Comparison of ENCODE assay signal across 12 cellular contexts in genomic region chr16:84604477-84605013, GRCh38. TPM values are rescaled to one million over a fixed set of nuclear protein-coding genes. Genes with fewer than 3 reads are reported as not detected.
DNase-seq lines count a peak whose midpoint lies in the region; ATAC-seq and TF ChIP-seq lines count a peak whose summit lies in the region.
"Had no signal": no experiment of that assay in that cellular context is flagged by ENCODE, and none has a peak within 500 bp of the region (broad histone marks: within the 10 kb centered on the region; RNA-seq: fewer than 3 reads in every experiment).

No MANE protein-coding gene starts in this region.

- H3K4me1 Mint-ChIP-seq in activated T-helper 1 cell treated with anti-CD3 and anti-CD28 coated beads, Interleukin-12 subunit alpha, Interleukin-12 subunit beta, Interleukin-2, Interleukin-4 antibody, amounts not matched to agents 30 ng/mL and 10 ng/mL and 1 ng/mL, durations not matched to agents 14 hours and 24 hours and 36 hours (ENCODE audit: low read depth): peaks cover 89% of the 10 kb centered on the region

- peak overlapping the region; percentile 83 for H3K27ac Mint-ChIP-seq in activated T-helper 1 cell treated with anti-CD3 and anti-CD28 coated beads, Interleukin-12 subunit alpha, Interleukin-12 subunit beta, Interleukin-2, Interleukin-4 antibody, amounts not matched to agents 30 ng/mL and 10 ng/mL and 1 ng/mL, durations not matched to agents 14 hours and 24 hours and 36 hours

- TF ChIP-seq POLR2A in GM18505 (IDR thresholded peaks at IDR 0.05; ENCODE audit: borderline replicate concordance, extremely low read depth, insufficient read depth, insufficient read length): no peak

- no peak overlapping the region for H3K4me3 ChIP-seq in ACC112 (ENCODE audit: low read depth, low read length)
- H3K4me3 ChIP-seq in GM12875 (ENCODE audit: low read depth, low read length): peak overlapping the region; percentile 3
- no peak overlapping the region for H3K4me3 ChIP-seq in mesodermal cell (ENCODE audit: extremely low read depth, insufficient read depth, low read length, poor library complexity, severe bottlenecking)
- H3K4me3 ChIP-seq: esophagus muscularis mucosa, SK-N-MC had no signal

- H3K9me3 ChIP-seq in mesodermal cell (ENCODE audit: control insufficient read depth, low read length): peaks cover 16% of the 10 kb centered on the region
- H3K9me3 ChIP-seq: esophagus muscularis mucosa had no signal

- no peaks in the 10 kb centered on the region for H3K27me3 Mint-ChIP-seq in activated T-helper 1 cell treated with anti-CD3 and anti-CD28 coated beads, Interleukin-12 subunit alpha, Interleukin-12 subunit beta, Interleukin-2, Interleukin-4 antibody, amounts not matched to agents 30 ng/mL and 10 ng/mL and 1 ng/mL, durations not matched to agents 14 hours and 24 hours and 36 hours (ENCODE audit: insufficient read depth)

- H3K36me3 ChIP-seq in ACC112 (ENCODE audit: insufficient read depth, low read length): peaks cover 19% of the 10 kb centered on the region; the same call in 1 of the 2 replicates
- peaks cover 57% of the 10 kb centered on the region for H3K36me3 ChIP-seq in mesodermal cell (ENCODE audit: control insufficient read depth, insufficient read depth, low read length)
- H3K36me3 ChIP-seq: esophagus muscularis mucosa had no signal

- H3K27ac ChIP-seq in ACC112 (ENCODE audit: low read depth, low read length) (peak overlapping the region; percentile 96), mesodermal cell (ENCODE audit: low read depth, low read length, severe bottlenecking) (peak overlapping the region; percentile 42)
- H3K27ac ChIP-seq: SK-N-MC had no signal

- H3K4me3 Mint-ChIP-seq in activated T-helper 1 cell treated with anti-CD3 and anti-CD28 coated beads, Interleukin-12 subunit alpha, Interleukin-12 subunit beta, Interleukin-2, Interleukin-4 antibody, amounts not matched to agents 30 ng/mL and 10 ng/mL and 1 ng/mL, durations not matched to agents 14 hours and 24 hours and 36 hours: peak overlapping the region; percentile 57

- peaks cover 41% of the 10 kb centered on the region for H3K36me3 Mint-ChIP-seq in activated T-helper 1 cell treated with anti-CD3 and anti-CD28 coated beads, Interleukin-12 subunit alpha, Interleukin-12 subunit beta, Interleukin-2, Interleukin-4 antibody, amounts not matched to agents 30 ng/mL and 10 ng/mL and 1 ng/mL, durations not matched to agents 14 hours and 24 hours and 36 hours (ENCODE audit: low read depth)

- no peaks in the 10 kb centered on the region for H3K9me3 Mint-ChIP-seq in activated T-helper 1 cell treated with anti-CD3 and anti-CD28 coated beads, Interleukin-12 subunit alpha, Interleukin-12 subunit beta, Interleukin-2, Interleukin-4 antibody, amounts not matched to agents 30 ng/mL and 10 ng/mL and 1 ng/mL, durations not matched to agents 14 hours and 24 hours and 36 hours

- H3K27me3 ChIP-seq in ACC112 (ENCODE audit: insufficient read depth, low read length): no peaks in the 10 kb centered on the region
- H3K27me3 ChIP-seq: esophagus muscularis mucosa had no signal

- no peak for TF ChIP-seq CTCF in GM12875 (IDR thresholded peaks at IDR 0.05; ENCODE audit: borderline replicate concordance, insufficient read depth, low read depth, low read length)

- ATAC-seq in SK-N-SH treated with all-trans-retinoic acid at 6 μM for 48 hours (no peak), GM18505 (IDR thresholded peaks at IDR 0.05; ENCODE audit: unreplicated experiment) (no peak)

- no peak for DNase-seq in activated T-helper 1 cell treated with anti-CD3 and anti-CD28 coated beads, Interleukin-12 subunit alpha, Interleukin-12 subunit beta, Interleukin-2, Interleukin-4 antibody, amounts not matched to agents 30 ng/mL and 10 ng/mL and 1 ng/mL, durations not matched to agents 14 hours and 24 hours and 36 hours (ENCODE audit: low spot score)
- DNase-seq in SK-N-DZ (ENCODE audit: low spot score) (no peak), SIG-M5 (lab: John Stamatoyannopoulos, UW) (no peak)
- DNase-seq: NCI-H526 treated with DMSO at 0.1 percent for 48 hours; stimulated activated CD4-positive, alpha-beta T cell treated with anti-CD3 and anti-CD28 coated beads, Interleukin-2, amount 100 ng/mL, for 24 hours had no signal

- H3K4me1 ChIP-seq in ACC112 (ENCODE audit: control insufficient read depth, insufficient read depth, low read length, unreplicated experiment) (peaks cover 57% of the 10 kb centered on the region), mesodermal cell (ENCODE audit: control insufficient read depth, insufficient read depth, low read length, poor library complexity, severe bottlenecking) (peaks cover 50% of the 10 kb centered on the region)

- intact Hi-C loops in activated T-helper 1 cell treated with anti-CD3 and anti-CD28 coated beads, Interleukin-12 subunit alpha, Interleukin-12 subunit beta, Interleukin-2, Interleukin-4 antibody, amounts not matched to agents 30 ng/mL and 10 ng/mL and 1 ng/mL, durations not matched to agents 14 hours and 24 hours and 36 hours (cut with micrococcal nuclease): no loop called here

- WGBS in mesodermal cell (ENCODE audit: insufficient coverage in 2 of 2), 2 experiments: 60 to 65% methylated on average over 8 of the region's 9 CpGs

- peaks cover 75% of the 10 kb centered on the region for H3K79me2 ChIP-seq in ACC112 (ENCODE audit: control insufficient read depth, insufficient read depth, low read length, unreplicated experiment)

- H2AFZ ChIP-seq in ACC112 (ENCODE audit: low read length, unreplicated experiment): no peak overlapping the region

TF ChIP-seq in SK-N-SH treated with all-trans-retinoic acid at 6 μM for 48 hours, 23 proteins besides CTCF, POLR2A, EP300 and RAD21 (continues in another document):
- TF ChIP-seq RARB (CRISPR knock-in tag; IDR thresholded peaks at IDR 0.05) (no peak), POU6F1 (CRISPR knock-in tag; IDR thresholded peaks at IDR 0.05; ENCODE audit: borderline replicate concordance, low read depth) (no peak), ZNF8 (CRISPR knock-in tag; IDR thresholded peaks at IDR 0.05) (no peak), CREB5 (CRISPR knock-in tag; IDR thresholded peaks at IDR 0.05; ENCODE audit: low read depth) (no peak), TOX (CRISPR knock-in tag; IDR thresholded peaks at IDR 0.05; ENCODE audit: borderline replicate concordance) (no peak), TCF4 (CRISPR knock-in tag; IDR thresholded peaks at IDR 0.05; ENCODE audit: borderline replicate concordance) (no peak), CSRNP3 (CRISPR knock-in tag; IDR thresholded peaks at IDR 0.05) (no peak), CSDC2 (CRISPR knock-in tag; IDR thresholded peaks at IDR 0.05) (no peak)

RNA-seq across cellular contexts. Expression of gene COTL1, which starts 13.3 kb away (rescaled TPM):
- 531 and 535 TPM in 2 replicates for total RNA-seq in activated T-helper 1 cell treated with anti-CD3 and anti-CD28 coated beads, Interleukin-12 subunit alpha, Interleukin-12 subunit beta, Interleukin-2, Interleukin-4 antibody, amounts not matched to agents 30 ng/mL and 10 ng/mL and 1 ng/mL, durations not matched to agents 14 hours and 24 hours and 36 hours
- polyA plus RNA-seq in mesodermal cell (2013, experiment 1 of 2): 247 TPM
- polyA plus RNA-seq in mesodermal cell (2013, experiment 2 of 2): 194 TPM
- 5.3 and 6.3 TPM in 2 replicates for polyA plus RNA-seq in SK-N-DZ (2014; cell fraction: cytosol; rRNA removed)
- 1.8 and 2.8 TPM in 2 replicates for polyA plus RNA-seq in SK-N-DZ (2014; cell fraction: nucleus; rRNA removed)

RNA-seq across cellular contexts. Expression of gene KLHL36, which starts 43.8 kb away (rescaled TPM):
- 39.3 and 42.6 TPM in 2 replicates for total RNA-seq in activated T-helper 1 cell treated with anti-CD3 and anti-CD28 coated beads, Interleukin-12 subunit alpha, Interleukin-12 subunit beta, Interleukin-2, Interleukin-4 antibody, amounts not matched to agents 30 ng/mL and 10 ng/mL and 1 ng/mL, durations not matched to agents 14 hours and 24 hours and 36 hours
- polyA plus RNA-seq in mesodermal cell (2013, experiment 1 of 2): 20.6 TPM
- polyA plus RNA-seq in mesodermal cell (2013, experiment 2 of 2): 17.8 TPM
- polyA plus RNA-seq in SK-N-DZ (2014; cell fraction: cytosol; rRNA removed): 2.6 and 4.0 TPM in 2 replicates
- 4.2 and 7.4 TPM in 2 replicates for polyA plus RNA-seq in SK-N-DZ (2014; cell fraction: nucleus; rRNA removed)
